Comparison of ENCODE assay signal across 23 cellular contexts in genomic region chr17:4587195-4587594, GRCh38. TPM values are rescaled to one million over a fixed set of nuclear protein-coding genes. Genes with fewer than 3 reads are reported as not detected.
"Had no signal": no experiment of that assay in that cellular context is flagged by ENCODE, and none has a peak within 500 bp of the region (broad histone marks: within the 10 kb centered on the region; RNA-seq: fewer than 3 reads in every experiment).

No MANE protein-coding gene starts in this region.

- H3K9me3 ChIP-seq: body of pancreas, neutrophil, SJSA1, suprapubic skin had no signal

- H3K27ac Mint-ChIP-seq: activated B cell treated with CpG ODN at 0.5 μM for 24 hours; activated CD8-positive, alpha-beta T cell treated with anti-CD3 and anti-CD28 coated beads, Interleukin-2, amount 10 ng/mL, durations not matched to agents 7 days and 5 days; activated naive CD8-positive, alpha-beta T cell treated with anti-CD3 and anti-CD28 coated beads for 36 hours; effector memory CD8-positive, alpha-beta T cell; stimulated activated naive CD8-positive, alpha-beta T cell treated with anti-CD3 and anti-CD28 coated beads, Interleukin-15, Interleukin-2, amounts not matched to agents 100 ng/mL and 50 ng/mL, for 24 hours; T-helper 2 cell treated with Interferon-gamma antibody and Interleukin-4, amounts not matched to agents 5 μg/mL and 100 μg/mL, for 36 hours had no signal

- H3K9me3 Mint-ChIP-seq: activated B cell treated with CpG ODN at 0.5 μM for 24 hours; activated naive CD8-positive, alpha-beta T cell treated with anti-CD3 and anti-CD28 coated beads for 36 hours; effector memory CD8-positive, alpha-beta T cell; naive B cell; stimulated activated naive CD8-positive, alpha-beta T cell treated with anti-CD3 and anti-CD28 coated beads, Interleukin-15, Interleukin-2, amounts not matched to agents 100 ng/mL and 50 ng/mL, for 24 hours; T-helper 2 cell treated with Interferon-gamma antibody and Interleukin-4, amounts not matched to agents 5 μg/mL and 100 μg/mL, for 36 hours had no signal

- H3K36me3 ChIP-seq: neutrophil, SJSA1, suprapubic skin had no signal

- H3K36me3 Mint-ChIP-seq: activated naive CD8-positive, alpha-beta T cell treated with anti-CD3 and anti-CD28 coated beads for 36 hours; naive B cell had no signal

- ATAC-seq: activated CD8-positive, alpha-beta T cell treated with anti-CD3 and anti-CD28 coated beads, Interleukin-2, amount 10 ng/mL, durations not matched to agents 7 days and 5 days; body of pancreas; effector memory CD8-positive, alpha-beta T cell had no signal

- H3K4me3 ChIP-seq: body of pancreas, lung, SJSA1, skin epidermis, suprapubic skin had no signal

- H3K4me3 Mint-ChIP-seq: activated B cell treated with CpG ODN at 0.5 μM for 24 hours; activated CD8-positive, alpha-beta T cell treated with anti-CD3 and anti-CD28 coated beads, Interleukin-2, amount 10 ng/mL, durations not matched to agents 7 days and 5 days; activated naive CD8-positive, alpha-beta T cell treated with anti-CD3 and anti-CD28 coated beads for 36 hours; effector memory CD8-positive, alpha-beta T cell; stimulated activated naive CD8-positive, alpha-beta T cell treated with anti-CD3 and anti-CD28 coated beads, Interleukin-15, Interleukin-2, amounts not matched to agents 100 ng/mL and 50 ng/mL, for 24 hours; T-helper 2 cell treated with Interferon-gamma antibody and Interleukin-4, amounts not matched to agents 5 μg/mL and 100 μg/mL, for 36 hours had no signal

- H3K27ac ChIP-seq: body of pancreas, neutrophil, SJSA1, skin epidermis had no signal

- DNase-seq: activated B cell treated with CpG ODN at 0.5 μM for 24 hours; activated CD4-positive, alpha-beta T cell treated with anti-CD3 and anti-CD28 coated beads for 48 hours; activated CD8-positive, alpha-beta T cell treated with anti-CD3 and anti-CD28 coated beads, Interleukin-2, amount 10 ng/mL, durations not matched to agents 7 days and 5 days; activated gamma-delta T cell treated with Interleukin-2 at 50 U/mL for 16 hours; activated naive CD8-positive, alpha-beta T cell treated with anti-CD3 and anti-CD28 coated beads for 36 hours; amygdala; body of pancreas; cerebellar nuclear complex; effector memory CD8-positive, alpha-beta T cell; hypothalamus; kidney glomerular epithelial cell; naive B cell; retina; stimulated activated CD4-positive, alpha-beta T cell treated with anti-CD3 and anti-CD28 coated beads, Interleukin-4, amount 100 ng/mL, for 4 hours; SW 1271 had no signal

RNA-seq across cellular contexts. Expression of gene SMTNL2, which starts 2.9 kb away (rescaled TPM):
- total RNA-seq: activated B cell treated with CpG ODN at 0.5 μM for 24 hours; activated CD8-positive, alpha-beta T cell treated with anti-CD3 and anti-CD28 coated beads, Interleukin-2, amount 10 ng/mL, durations not matched to agents 7 days and 5 days; activated naive CD8-positive, alpha-beta T cell treated with anti-CD3 and anti-CD28 coated beads for 36 hours; SJSA1 had no signal

RNA-seq across cellular contexts. Expression of gene GGT6, which starts 26.8 kb away (rescaled TPM):
- total RNA-seq: activated B cell treated with CpG ODN at 0.5 μM for 24 hours; activated CD8-positive, alpha-beta T cell treated with anti-CD3 and anti-CD28 coated beads, Interleukin-2, amount 10 ng/mL, durations not matched to agents 7 days and 5 days; activated naive CD8-positive, alpha-beta T cell treated with anti-CD3 and anti-CD28 coated beads for 36 hours; frontal cortex; SJSA1 had no signal

RNA-seq across cellular contexts. Expression of gene ALOX15, which starts 54.3 kb away (rescaled TPM):
- total RNA-seq: activated B cell treated with CpG ODN at 0.5 μM for 24 hours; activated CD8-positive, alpha-beta T cell treated with anti-CD3 and anti-CD28 coated beads, Interleukin-2, amount 10 ng/mL, durations not matched to agents 7 days and 5 days; body of pancreas; frontal cortex; SJSA1 had no signal
